10 cellular contexts compared by ENCODE assay signal in the genomic region with DNA sequence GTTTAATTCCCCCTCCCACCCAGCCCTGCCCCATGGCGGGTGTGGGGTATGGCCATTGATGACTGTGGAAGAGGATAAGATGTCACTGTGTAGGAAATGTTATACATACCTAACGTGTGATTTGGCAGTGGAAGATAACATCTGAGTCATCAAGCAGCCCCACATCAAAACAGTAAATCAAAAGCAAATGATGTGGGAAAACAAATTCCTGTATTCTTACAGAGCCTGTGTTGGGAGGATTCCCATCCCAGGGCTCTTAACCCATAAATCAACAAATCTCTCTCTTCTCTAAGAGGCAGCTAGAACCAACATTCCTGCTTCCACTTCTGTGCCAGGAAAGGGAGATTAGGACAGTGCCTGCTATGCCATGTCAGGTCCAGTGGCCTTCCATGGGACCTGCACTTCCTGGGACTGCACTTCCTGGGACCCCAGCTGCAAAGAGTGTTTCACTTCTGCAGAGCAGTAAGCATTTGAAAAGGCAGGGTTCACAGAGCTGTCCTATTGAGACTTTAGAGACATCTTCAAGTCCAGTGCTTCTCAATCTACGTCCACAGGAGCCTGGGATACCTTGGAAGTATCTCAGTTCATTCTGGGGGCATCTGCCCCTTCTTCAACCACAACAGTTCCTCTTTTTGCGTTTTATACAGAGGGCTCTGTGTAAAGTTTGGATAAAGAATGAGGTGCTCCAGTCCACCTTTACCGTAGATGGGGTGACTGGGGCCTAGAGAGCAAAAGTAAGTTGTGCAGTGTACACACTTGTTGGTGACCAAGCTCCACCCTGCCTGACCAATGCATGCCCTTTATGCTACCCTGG. TPM values are rescaled to one million over a fixed set of nuclear protein-coding genes. Genes with fewer than 3 reads are reported as not detected.
DNase-seq lines count a peak whose midpoint lies in the region; ATAC-seq and TF ChIP-seq lines count a peak whose summit lies in the region.
"Had no signal": no experiment of that assay in that cellular context is flagged by ENCODE, and none has a peak within 500 bp of the region (broad histone marks: within the 10 kb centered on the region; RNA-seq: fewer than 3 reads in every experiment).

No MANE protein-coding gene starts in this region.

- DNase-seq in GM04503 (ENCODE audit: low read depth), result peak; percentile 98
- peak; percentile 96 for DNase-seq in RWPE1 (ENCODE audit: low spot score)
- peak; percentile 94 for DNase-seq in fibroblast of gingiva (ENCODE audit: low read depth)
- DNase-seq in renal cortical epithelial cell (ENCODE audit: low read depth), result peak; percentile 95
- DNase-seq in effector memory CD8-positive, alpha-beta T cell, result no peak
- DNase-seq in CD4-positive, alpha-beta memory T cell, result no peak
- DNase-seq: activated B cell treated with CpG ODN at 0.5 μM for 24 hours had no signal

- no peaks in the 10 kb centered on the region for H3K36me3 ChIP-seq in CD4-positive, alpha-beta memory T cell (ENCODE audit: insufficient read depth, low read length)

- no peak overlapping the region for H3K27ac Mint-ChIP-seq in effector memory CD8-positive, alpha-beta T cell
- H3K27ac Mint-ChIP-seq in CD4-positive, alpha-beta memory T cell, result no peak overlapping the region
- H3K27ac Mint-ChIP-seq: activated B cell treated with CpG ODN at 0.5 μM for 24 hours; dendritic cell treated with granulocyte-macrophage colony-stimulating factor and Interleukin-4, amounts not matched to agents 40 ng/mL and 50 ng/mL, for 4 days had no signal

- H3K27ac ChIP-seq in RWPE1, result peak overlapping the region; percentile 81
- H3K27ac ChIP-seq in CD4-positive, alpha-beta memory T cell (ENCODE audit: low read depth, low read length), result no peak overlapping the region

- intact Hi-C loops in CD4-positive, alpha-beta memory T cell (cut with micrococcal nuclease), result no loop called here

- no peak for TF ChIP-seq CTCF in RWPE1 (conservative IDR thresholded peaks at IDR 0.05; ENCODE audit: low read depth)

- POLR2A ChIA-PET in RWPE1 (lab: Yijun Ruan, JAX; ENCODE audit: low non-redundant PET), result no interaction called here
- POLR2A ChIA-PET in CD4-positive, alpha-beta memory T cell (lab: Charles Lee; ENCODE audit: partially characterized antibody), result no interaction called here

- H3K4me3 Mint-ChIP-seq in effector memory CD8-positive, alpha-beta T cell, result no peak overlapping the region
- no peak overlapping the region for H3K4me3 Mint-ChIP-seq in CD4-positive, alpha-beta memory T cell
- H3K4me3 Mint-ChIP-seq: activated B cell treated with CpG ODN at 0.5 μM for 24 hours; dendritic cell treated with granulocyte-macrophage colony-stimulating factor and Interleukin-4, amounts not matched to agents 40 ng/mL and 50 ng/mL, for 4 days had no signal

- peaks cover 10 to 20% of the 10 kb centered on the region in 2 donors for H3K4me1 Mint-ChIP-seq in effector memory CD8-positive, alpha-beta T cell (ENCODE audit: low read depth in 2 of 2)
- H3K4me1 Mint-ChIP-seq in CD4-positive, alpha-beta memory T cell, result peaks cover 6 to 24% (median 10%) of the 10 kb centered on the region in 4 donors
- H3K4me1 Mint-ChIP-seq: activated B cell treated with CpG ODN at 0.5 μM for 24 hours had no signal

- H3K36me3 Mint-ChIP-seq in effector memory CD8-positive, alpha-beta T cell (ENCODE audit: insufficient read depth), result no peaks in the 10 kb centered on the region
- H3K36me3 Mint-ChIP-seq in CD4-positive, alpha-beta memory T cell, result peaks cover 0 to 8% of the 10 kb centered on the region in 2 donors

- no peaks in the 10 kb centered on the region for H3K27me3 Mint-ChIP-seq in effector memory CD8-positive, alpha-beta T cell
- no peaks in the 10 kb centered on the region for H3K27me3 Mint-ChIP-seq in CD4-positive, alpha-beta memory T cell
- H3K27me3 Mint-ChIP-seq: dendritic cell treated with granulocyte-macrophage colony-stimulating factor and Interleukin-4, amounts not matched to agents 40 ng/mL and 50 ng/mL, for 4 days had no signal

- no peaks in the 10 kb centered on the region for H3K9me3 ChIP-seq in CD4-positive, alpha-beta memory T cell (ENCODE audit: control insufficient read depth in 1 of 2, low read length in 2 of 2)

- no peak overlapping the region for H3K4me3 ChIP-seq in CD4-positive, alpha-beta memory T cell (ENCODE audit: low read length in 2 of 2)

- no peaks in the 10 kb centered on the region for H3K4me1 ChIP-seq in CD4-positive, alpha-beta memory T cell (ENCODE audit: insufficient read depth, low read length)

- no peaks in the 10 kb centered on the region for H3K27me3 ChIP-seq in CD4-positive, alpha-beta memory T cell (ENCODE audit: insufficient read depth, low read length)

- H3K9me3 Mint-ChIP-seq in effector memory CD8-positive, alpha-beta T cell, result no peaks in the 10 kb centered on the region
- no peaks in the 10 kb centered on the region for H3K9me3 Mint-ChIP-seq in CD4-positive, alpha-beta memory T cell
- H3K9me3 Mint-ChIP-seq: activated B cell treated with CpG ODN at 0.5 μM for 24 hours; dendritic cell treated with granulocyte-macrophage colony-stimulating factor and Interleukin-4, amounts not matched to agents 40 ng/mL and 50 ng/mL, for 4 days had no signal

- CTCF ChIA-PET in RWPE1 (lab: Yijun Ruan, JAX), result interaction anchor here (0.7 kb wide), 1 partner anchor 38 kb away, joined by 3 read pairs; no protein-coding TSS in a partner anchor
- CTCF ChIA-PET in CD4-positive, alpha-beta memory T cell (lab: Charles Lee; ENCODE audit: partially characterized antibody), result interaction anchor here (1.0 kb wide), 1 partner anchor 46 kb away, joined by 3 read pairs; no protein-coding TSS in a partner anchor

- no peak for ATAC-seq in effector memory CD8-positive, alpha-beta T cell (replicated peaks)
- ATAC-seq in GM19023 (IDR thresholded peaks at IDR 0.05; ENCODE audit: unreplicated experiment) (no peak), GM21390 (IDR thresholded peaks at IDR 0.05; ENCODE audit: unreplicated experiment) (no peak)

RNA-seq across cellular contexts. Expression of a gene that starts 45.8 kb away (rescaled TPM):
- total RNA-seq in renal cortical epithelial cell, result 1.0 and 7.6 TPM in 2 replicates
- 10 to 100 TPM; 60.4 to 62.2 TPM for total RNA-seq in CD4-positive, alpha-beta memory T cell
- 10 to 100 TPM in 1 of 2 donors, 1 to 10 TPM in 1; 8.7 to 24.8 TPM for polyA plus RNA-seq in CD4-positive, alpha-beta memory T cell

Comparison
In these comparisons a context has a peak if more than half of its experiments do, and no peak if none do; other contexts are left out.
1. DNase-seq: peak in GM04503 (single experiment), RWPE1 (single experiment), fibroblast of gingiva (single experiment) and renal cortical epithelial cell (single experiment); none in effector memory CD8-positive, alpha-beta T cell (0 of 3) and CD4-positive, alpha-beta memory T cell (0 of 5).